ENCODE assay signal across 20 cellular contexts in genomic region chr2:34627003-34627402, GRCh38.
DNase-seq lines count a peak whose midpoint lies in the region; ATAC-seq, FAIRE-seq and TF ChIP-seq lines count a peak whose summit lies in the region.
"Had no signal": no experiment of that assay in that cellular context is flagged by ENCODE, and none has a peak within 500 bp of the region (broad histone marks: within the 10 kb centered on the region; RNA-seq: fewer than 3 reads in every experiment).

No MANE protein-coding gene starts in this region.

- in situ Hi-C loops in KBM-7 (cut with MboI; ENCODE audit: low pct_unique_long_range_greater_than_20kb, low sequenced_read_pairs): no loop called here

- H3K9me3 ChIP-seq in body of pancreas: no peaks in the 10 kb centered on the region
- H3K9me3 ChIP-seq in pancreas: no peaks in the 10 kb centered on the region
- H3K9me3 ChIP-seq: A549, BLaER1 had no signal

- no peak for FAIRE-seq in pancreas (lab: Jason Lieb, UNC)
- FAIRE-seq: A549, D721Med, H54 had no signal

- peaks cover 5% of the 10 kb centered on the region for H3K36me3 Mint-ChIP-seq in Calu3 (ENCODE audit: insufficient read depth, unreplicated experiment)
- H3K36me3 Mint-ChIP-seq in type B pancreatic cell: no peaks in the 10 kb centered on the region
- H3K36me3 Mint-ChIP-seq in activated CD4-positive, alpha-beta memory T cell treated with anti-CD3 and anti-CD28 coated beads for 36 hours: no peaks in the 10 kb centered on the region
- H3K36me3 Mint-ChIP-seq: CD8-positive, alpha-beta T cell had no signal

- TF ChIP-seq POLR2A in body of pancreas (IDR thresholded peaks at IDR 0.05): no peak

- H3K27me3 ChIP-seq in body of pancreas (no peaks in the 10 kb centered on the region), pancreas (no peaks in the 10 kb centered on the region)
- H3K27me3 ChIP-seq: BLaER1 had no signal

- H3K4me1 Mint-ChIP-seq in Calu3 (ENCODE audit: low read depth, unreplicated experiment) (no peaks in the 10 kb centered on the region), type B pancreatic cell (ENCODE audit: unreplicated experiment) (no peaks in the 10 kb centered on the region)
- H3K4me1 Mint-ChIP-seq in activated CD4-positive, alpha-beta memory T cell treated with anti-CD3 and anti-CD28 coated beads for 36 hours (ENCODE audit: low read depth): no peaks in the 10 kb centered on the region

- intact Hi-C loops in Calu3 (cut with micrococcal nuclease; ENCODE audit: unreplicated experiment): loop anchor here (1.0 to 10.0 kb wide), 2 partner anchors 78 to 108 kb away; no protein-coding TSS in a partner anchor
- intact Hi-C loops in body of pancreas (cut with DNase I): no loop called here
- intact Hi-C loops in pancreas (cut with DNase I): no loop called here
- intact Hi-C loops in activated CD4-positive, alpha-beta memory T cell treated with anti-CD3 and anti-CD28 coated beads for 36 hours (cut with micrococcal nuclease): no loop called here

- POLR2A ChIA-PET in activated CD4-positive, alpha-beta memory T cell treated with anti-CD3 and anti-CD28 coated beads for 36 hours (lab: Charles Lee): no interaction called here

- H3K27ac Mint-ChIP-seq in Calu3 (ENCODE audit: unreplicated experiment): peak overlapping the region; percentile 82
- H3K27ac Mint-ChIP-seq in type B pancreatic cell: no peak overlapping the region
- no peak overlapping the region for H3K27ac Mint-ChIP-seq in activated CD4-positive, alpha-beta memory T cell treated with anti-CD3 and anti-CD28 coated beads for 36 hours
- H3K27ac Mint-ChIP-seq: CD8-positive, alpha-beta T cell had no signal

- peaks cover 15% of the 10 kb centered on the region for H3K4me1 ChIP-seq in body of pancreas
- peaks cover 0 to 18% (median 17%) of the 10 kb centered on the region in 3 donors for H3K4me1 ChIP-seq in pancreas
- H3K4me1 ChIP-seq: A549, BLaER1 had no signal

- WGBS in body of pancreas, 2 donors: 19 to 23% methylated on average over 3 of the region's 3 CpGs
- 12 to 14% methylated on average over 3 of the region's 3 CpGs for WGBS in pancreas, 2 donors

- BruUV-seq in Calu3 (replicated peaks; lab: Mats Ljungman, UMichigan): no TSS peak

- CTCF ChIA-PET in Calu3 (lab: Charles Lee): interaction anchor here (0.5 kb wide), 1 partner anchor 12 kb away, joined by 3 read pairs; no protein-coding TSS in a partner anchor
- CTCF ChIA-PET in activated CD4-positive, alpha-beta memory T cell treated with anti-CD3 and anti-CD28 coated beads for 36 hours (lab: Charles Lee): no interaction called here

- H3K9me3 Mint-ChIP-seq in Calu3 (ENCODE audit: low read depth, unreplicated experiment): peaks cover 7% of the 10 kb centered on the region
- no peaks in the 10 kb centered on the region for H3K9me3 Mint-ChIP-seq in type B pancreatic cell
- peaks cover 4% of the 10 kb centered on the region for H3K9me3 Mint-ChIP-seq in activated CD4-positive, alpha-beta memory T cell treated with anti-CD3 and anti-CD28 coated beads for 36 hours

- ATAC-seq in body of pancreas: peak; percentile 97
- peak; percentile 90 to 95 (median 93) for ATAC-seq in pancreas
- ATAC-seq: A549; CD8-positive, alpha-beta T cell had no signal

- TF ChIP-seq CTCF in Calu3 (IDR thresholded peaks at IDR 0.05; ENCODE audit: unreplicated experiment) (no peak), body of pancreas (IDR thresholded peaks at IDR 0.05) (peak in 1 of 7 experiments; percentile 4), pancreas (IDR thresholded peaks at IDR 0.05) (no peak), type B pancreatic cell (conservative IDR thresholded peaks at IDR 0.05) (no peak)

- no peak overlapping the region for H3K4me3 Mint-ChIP-seq in Calu3 (ENCODE audit: low read depth, unreplicated experiment)
- no peak overlapping the region for H3K4me3 Mint-ChIP-seq in type B pancreatic cell
- H3K4me3 Mint-ChIP-seq in activated CD4-positive, alpha-beta memory T cell treated with anti-CD3 and anti-CD28 coated beads for 36 hours: no peak overlapping the region
- H3K4me3 Mint-ChIP-seq: CD8-positive, alpha-beta T cell had no signal

- H3K36me3 ChIP-seq in body of pancreas (replicated peaks in 1 of 2; ENCODE audit: insufficient read depth in 1 of 2, low read depth in 2 of 2): no peaks in the 10 kb centered on the region
- no peaks in the 10 kb centered on the region for H3K36me3 ChIP-seq in pancreas
- H3K36me3 ChIP-seq: BLaER1 had no signal

- H3K4me3 ChIP-seq in body of pancreas: no peak overlapping the region
- H3K4me3 ChIP-seq in pancreas: no peak overlapping the region
- H3K4me3 ChIP-seq: A549, BLaER1 had no signal

- H3K27me3 Mint-ChIP-seq in Calu3 (ENCODE audit: unreplicated experiment): no peaks in the 10 kb centered on the region
- no peaks in the 10 kb centered on the region for H3K27me3 Mint-ChIP-seq in type B pancreatic cell
- H3K27me3 Mint-ChIP-seq in activated CD4-positive, alpha-beta memory T cell treated with anti-CD3 and anti-CD28 coated beads for 36 hours: no peaks in the 10 kb centered on the region

- DNase-seq in Calu3: peak; percentile 75
- DNase-seq in body of pancreas: peak; percentile 78 to 90 (median 81)
- peak; percentile 96 for DNase-seq in kidney tubule cell (ENCODE audit: low spot score)
- peak in 4 of 6 donors; percentile 35 to 81 (median 76) for DNase-seq in pancreas
- no peak for DNase-seq in type B pancreatic cell (ENCODE audit: extremely low spot score, unreplicated experiment)
- DNase-seq in KBM-7: no peak
- no peak for DNase-seq in stimulated activated CD4-positive, alpha-beta T cell treated with anti-CD3 and anti-CD28 coated beads, Interleukin-15, amount 100 ng/mL, for 24 hours
- DNase-seq in activated CD4-positive, alpha-beta memory T cell treated with anti-CD3 and anti-CD28 coated beads for 36 hours: no peak
- DNase-seq: CD8-positive, alpha-beta T cell; DMS79; NCI-H1417; NCI-H187 treated with DMSO at 0.1 percent for 48 hours; NCI-H2227 treated with DMSO at 0.1 percent for 48 hours; NCI-H510A treated with DMSO at 0.1 percent for 48 hours had no signal

- H3K27ac ChIP-seq in body of pancreas: peak overlapping the region in 3 of 4 donors; percentile 63 to 85 (median 69)
- peak overlapping the region in 3 of 4 donors; percentile 50 to 77 (median 74) for H3K27ac ChIP-seq in pancreas
- H3K27ac ChIP-seq: A549, BLaER1, KMS-11, RWPE1 had no signal

Comparison
In these comparisons a context has a peak if more than half of its experiments do, and no peak if none do; other contexts are left out.
1. DNase-seq: peak in Calu3 (single experiment), body of pancreas (4 of 4), kidney tubule cell (single experiment) and pancreas (4 of 6); none in type B pancreatic cell (single experiment), KBM-7 (single experiment), stimulated activated CD4-positive, alpha-beta T cell treated with anti-CD3 and anti-CD28 coated beads, Interleukin-15, amount 100 ng/mL, for 24 hours (single experiment) and activated CD4-positive, alpha-beta memory T cell treated with anti-CD3 and anti-CD28 coated beads for 36 hours (single experiment).